In genomic region chr16:87723224-87723619, GRCh38 we compare ENCODE assay signal across 9 cellular contexts. TPM values are rescaled to one million over a fixed set of nuclear protein-coding genes. Genes with fewer than 3 reads are reported as not detected.
A peak's percentile ranks its signal among the peaks of the same experiment; 100 is the strongest.
DNase-seq lines count a peak whose midpoint lies in the region; ATAC-seq and TF ChIP-seq lines count a peak whose summit lies in the region.
"Had no signal": no experiment of that assay in that cellular context is flagged by ENCODE, and none has a peak within 500 bp of the region (broad histone marks: within the 10 kb centered on the region; RNA-seq: fewer than 3 reads in every experiment).

No MANE protein-coding gene starts in this region.

- CTCF ChIA-PET in activated CD8-positive, alpha-beta T cell treated with anti-CD3 and anti-CD28 coated beads, Interleukin-2, amount 10 ng/mL, durations not matched to agents 7 days and 5 days (lab: Charles Lee), result interaction anchor here (1.0 kb wide), 1 partner anchor 87 kb away, joined by 3 read pairs; no protein-coding TSS in a partner anchor

- TF ChIP-seq POLR2A in tibial nerve (IDR thresholded peaks at IDR 0.05) (peak in 1 of 2 donors; percentile 32), esophagus muscularis mucosa (IDR thresholded peaks at IDR 0.05; ENCODE audit: low read depth) (no peak)

- H3K9me3 Mint-ChIP-seq in activated naive CD4-positive, alpha-beta T cell treated with anti-CD3 and anti-CD28 coated beads, Interleukin-2, amount 50 U/mL, for 24 hours, result no peaks in the 10 kb centered on the region
- H3K9me3 Mint-ChIP-seq in activated CD8-positive, alpha-beta T cell treated with anti-CD3 and anti-CD28 coated beads, Interleukin-2, amount 10 ng/mL, durations not matched to agents 7 days and 5 days (ENCODE audit: insufficient read depth), result no peaks in the 10 kb centered on the region

- no peaks in the 10 kb centered on the region for H3K79me2 ChIP-seq in hepatocyte

- intact Hi-C loops in esophagus muscularis mucosa (cut with DNase I), result no loop called here

- POLR2A ChIA-PET in activated CD8-positive, alpha-beta T cell treated with anti-CD3 and anti-CD28 coated beads, Interleukin-2, amount 10 ng/mL, durations not matched to agents 7 days and 5 days (lab: Charles Lee), result interaction anchor here (0.5 kb wide), 1 partner anchor 145 kb away, joined by 3 read pairs; no protein-coding TSS in a partner anchor

- H3K4me1 Mint-ChIP-seq in activated naive CD4-positive, alpha-beta T cell treated with anti-CD3 and anti-CD28 coated beads, Interleukin-2, amount 50 U/mL, for 24 hours, result peaks cover 14% of the 10 kb centered on the region
- peaks cover 6% of the 10 kb centered on the region for H3K4me1 Mint-ChIP-seq in activated CD8-positive, alpha-beta T cell treated with anti-CD3 and anti-CD28 coated beads, Interleukin-2, amount 10 ng/mL, durations not matched to agents 7 days and 5 days (ENCODE audit: low read depth)

- DNase-seq in activated naive CD4-positive, alpha-beta T cell treated with anti-CD3 and anti-CD28 coated beads, Interleukin-2, amount 50 U/mL, for 16 hours, result no peak
- DNase-seq in NCI-H1436 (lab: John Stamatoyannopoulos, UW), result peak; percentile 86
- no peak for DNase-seq in activated CD8-positive, alpha-beta T cell treated with anti-CD3 and anti-CD28 coated beads, Interleukin-2, amount 10 ng/mL, durations not matched to agents 7 days and 5 days
- DNase-seq in hepatocyte (ENCODE audit: low spot score), result peak; percentile 45
- peak; percentile 40 to 66 for DNase-seq in tibial nerve (ENCODE audit: low spot score in 2 of 2)
- DNase-seq in esophagus muscularis mucosa (ENCODE audit: extremely low spot score), result no peak

- H3K4me1 ChIP-seq in hepatocyte (ENCODE audit: insufficient read depth) (no peaks in the 10 kb centered on the region), tibial nerve (peaks cover 0 to 24% (median 9%) of the 10 kb centered on the region in 4 donors), esophagus muscularis mucosa (peaks cover 0 to 12% (median 7%) of the 10 kb centered on the region in 4 donors)
- H3K4me1 ChIP-seq: parathyroid adenoma had no signal

- no peak overlapping the region for H2AFZ ChIP-seq in hepatocyte
- H2AFZ ChIP-seq: parathyroid adenoma had no signal

- peak overlapping the region; percentile 72 for H3K27ac Mint-ChIP-seq in activated naive CD4-positive, alpha-beta T cell treated with anti-CD3 and anti-CD28 coated beads, Interleukin-2, amount 50 U/mL, for 24 hours
- H3K27ac Mint-ChIP-seq in activated CD8-positive, alpha-beta T cell treated with anti-CD3 and anti-CD28 coated beads, Interleukin-2, amount 10 ng/mL, durations not matched to agents 7 days and 5 days, result peak overlapping the region; percentile 40

- no peaks in the 10 kb centered on the region for H3K27me3 ChIP-seq in hepatocyte
- H3K27me3 ChIP-seq in tibial nerve, result no peaks in the 10 kb centered on the region
- no peaks in the 10 kb centered on the region for H3K27me3 ChIP-seq in esophagus muscularis mucosa

- no peak overlapping the region for H3K27ac ChIP-seq in hepatocyte
- peak overlapping the region; percentile 7 to 86 (median 50) for H3K27ac ChIP-seq in tibial nerve
- no peak overlapping the region for H3K27ac ChIP-seq in esophagus muscularis mucosa (replicated peaks in 1 of 4)
- H3K27ac ChIP-seq: parathyroid adenoma had no signal

- TF ChIP-seq CTCF in hepatocyte (IDR thresholded peaks at IDR 0.05; ENCODE audit: poor library complexity) (no peak), tibial nerve (IDR thresholded peaks at IDR 0.05) (no peak), esophagus muscularis mucosa (IDR thresholded peaks at IDR 0.05) (no peak)

- no peak overlapping the region for H3K4me2 ChIP-seq in hepatocyte

- H3K36me3 ChIP-seq in hepatocyte (replicated peaks; ENCODE audit: insufficient read depth, low read depth) (no peaks in the 10 kb centered on the region), tibial nerve (peaks cover 0 to 47% (median 0%) of the 10 kb centered on the region in 3 donors), esophagus muscularis mucosa (peaks cover 0 to 65% (median 31%) of the 10 kb centered on the region in 4 donors)

- H3K9me3 ChIP-seq in hepatocyte (ENCODE audit: low read depth) (no peaks in the 10 kb centered on the region), tibial nerve (no peaks in the 10 kb centered on the region), esophagus muscularis mucosa (no peaks in the 10 kb centered on the region)

- peak overlapping the region; percentile 3 for H3K4me3 Mint-ChIP-seq in activated naive CD4-positive, alpha-beta T cell treated with anti-CD3 and anti-CD28 coated beads, Interleukin-2, amount 50 U/mL, for 24 hours
- H3K4me3 Mint-ChIP-seq in activated CD8-positive, alpha-beta T cell treated with anti-CD3 and anti-CD28 coated beads, Interleukin-2, amount 10 ng/mL, durations not matched to agents 7 days and 5 days, result no peak overlapping the region

- WGBS in hepatocyte (ENCODE audit: low lambda C conversion rate, missing lambda C conversion rate), result 55% methylated on average over 12 of the region's 12 CpGs
- 26 to 28% methylated on average over 12 of the region's 12 CpGs for WGBS in tibial nerve, 2 donors
- 51% methylated on average over 12 of the region's 12 CpGs for WGBS in esophagus muscularis mucosa

- H3K27me3 Mint-ChIP-seq in activated naive CD4-positive, alpha-beta T cell treated with anti-CD3 and anti-CD28 coated beads, Interleukin-2, amount 50 U/mL, for 24 hours, result no peaks in the 10 kb centered on the region
- no peaks in the 10 kb centered on the region for H3K27me3 Mint-ChIP-seq in activated CD8-positive, alpha-beta T cell treated with anti-CD3 and anti-CD28 coated beads, Interleukin-2, amount 10 ng/mL, durations not matched to agents 7 days and 5 days (ENCODE audit: low read depth)

- peaks cover 21% of the 10 kb centered on the region for H3K36me3 Mint-ChIP-seq in activated naive CD4-positive, alpha-beta T cell treated with anti-CD3 and anti-CD28 coated beads, Interleukin-2, amount 50 U/mL, for 24 hours
- peaks cover 55% of the 10 kb centered on the region for H3K36me3 Mint-ChIP-seq in activated CD8-positive, alpha-beta T cell treated with anti-CD3 and anti-CD28 coated beads, Interleukin-2, amount 10 ng/mL, durations not matched to agents 7 days and 5 days (ENCODE audit: low read depth)

- peak; percentile 58 to 79 for TF ChIP-seq EP300 in tibial nerve (IDR thresholded peaks at IDR 0.05)
- no peak for TF ChIP-seq EP300 in esophagus muscularis mucosa (IDR thresholded peaks at IDR 0.05)

- H4K20me1 ChIP-seq in hepatocyte (ENCODE audit: insufficient read depth, poor library complexity, severe bottlenecking), result peaks cover 2% of the 10 kb centered on the region

- no peaks in the 10 kb centered on the region for H3K9me2 ChIP-seq in hepatocyte (replicated peaks; ENCODE audit: insufficient read depth)

- H3K4me3 ChIP-seq in hepatocyte (no peak overlapping the region), tibial nerve (no peak overlapping the region), esophagus muscularis mucosa (no peak overlapping the region)

- ATAC-seq in activated CD8-positive, alpha-beta T cell treated with anti-CD3 and anti-CD28 coated beads, Interleukin-2, amount 10 ng/mL, durations not matched to agents 7 days and 5 days, result no peak
- no peak for ATAC-seq in GM19397 (IDR thresholded peaks at IDR 0.05; ENCODE audit: unreplicated experiment)

RNA-seq across cellular contexts. Expression of gene KLHDC4, which starts 42.6 kb away (rescaled TPM):
- total RNA-seq in activated CD8-positive, alpha-beta T cell treated with anti-CD3 and anti-CD28 coated beads, Interleukin-2, amount 10 ng/mL, durations not matched to agents 7 days and 5 days, result 100 to 1,000 TPM in 1 of 2 experiments, 10 to 100 TPM in 1; 91.7 to 101 TPM
- total RNA-seq in hepatocyte (12.8 and 16.3 TPM in 2 replicates), tibial nerve (10 to 100 TPM; 26.9 to 61.5 (median 42.5) TPM), esophagus muscularis mucosa (10 to 100 TPM; 22.2 to 41.5 (median 31.4) TPM)
- 15.6 and 17.7 TPM in 2 replicates for polyA plus RNA-seq in hepatocyte

Comparison
In these comparisons a context has a peak if more than half of its experiments do, and no peak if none do; other contexts are left out.
1. DNase-seq: peak in NCI-H1436 (single experiment), hepatocyte (single experiment) and tibial nerve (2 of 2); none in activated naive CD4-positive, alpha-beta T cell treated with anti-CD3 and anti-CD28 coated beads, Interleukin-2, amount 50 U/mL, for 16 hours (single experiment), activated CD8-positive, alpha-beta T cell treated with anti-CD3 and anti-CD28 coated beads, Interleukin-2, amount 10 ng/mL, durations not matched to agents 7 days and 5 days (single experiment) and esophagus muscularis mucosa (single experiment).
2. H3K27ac ChIP-seq: peak in tibial nerve (4 of 4); none in hepatocyte (single experiment) and esophagus muscularis mucosa (0 of 4).